20 cellular contexts compared by ENCODE assay signal in the genomic region with DNA sequence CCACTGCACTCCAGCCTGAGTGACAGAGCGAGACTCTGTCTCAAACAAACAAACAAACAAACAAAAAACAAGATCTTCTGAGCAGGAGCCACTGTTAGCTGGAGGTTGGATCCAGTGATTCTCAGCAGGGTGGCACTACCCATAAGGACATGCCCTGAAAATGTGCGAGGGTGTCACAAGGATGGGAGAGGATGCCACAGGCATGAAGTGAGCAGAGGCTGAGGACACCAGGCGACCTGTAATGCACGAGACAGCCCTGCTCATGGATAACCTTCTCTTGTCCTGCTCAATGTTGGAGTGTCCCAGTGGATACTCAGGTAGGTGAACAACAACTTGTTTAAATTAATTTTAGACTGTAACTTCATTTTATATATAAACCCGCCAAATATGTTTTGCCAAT.
DNase-seq lines count a peak whose midpoint lies in the region; FAIRE-seq and TF ChIP-seq lines count a peak whose summit lies in the region.
"Had no signal": no experiment of that assay in that cellular context is flagged by ENCODE, and none has a peak within 500 bp of the region (broad histone marks: within the 10 kb centered on the region; RNA-seq: fewer than 3 reads in every experiment).

No MANE protein-coding gene starts in this region.

- no peak for TF ChIP-seq CTCF in osteocyte (IDR thresholded peaks at IDR 0.05)

- H3K27ac Mint-ChIP-seq in osteocyte (ENCODE audit: unreplicated experiment) = peak overlapping the region; percentile 34
- H3K27ac Mint-ChIP-seq: CD4-positive, alpha-beta memory T cell had no signal

- no peaks in the 10 kb centered on the region for H3K27me3 Mint-ChIP-seq in osteocyte (ENCODE audit: unreplicated experiment)

- peaks cover 35% of the 10 kb centered on the region for H3K4me1 ChIP-seq in SJSA1 (replicated peaks)
- H3K4me1 ChIP-seq: A549 had no signal

- no peak overlapping the region for H3K4me3 ChIP-seq in SJSA1
- H3K4me3 ChIP-seq: A549, GM23248 had no signal

- FAIRE-seq in HTR-8/SVneo (lab: Jason Lieb, UNC) = peak; percentile 80
- FAIRE-seq in urothelium cell line (lab: Jason Lieb, UNC) = peak; percentile 35
- FAIRE-seq: A549, G401.6, GM12892, H1 had no signal

- H3K9me3 Mint-ChIP-seq in osteocyte (ENCODE audit: unreplicated experiment) = no peaks in the 10 kb centered on the region
- H3K9me3 Mint-ChIP-seq: CD4-positive, alpha-beta memory T cell had no signal

- no peaks in the 10 kb centered on the region for H3K36me3 ChIP-seq in SJSA1

- H3K27me3 ChIP-seq in SJSA1 (replicated peaks) = no peaks in the 10 kb centered on the region

- peaks cover 5% of the 10 kb centered on the region for H3K36me3 Mint-ChIP-seq in osteocyte (ENCODE audit: unreplicated experiment)
- H3K36me3 Mint-ChIP-seq: CD4-positive, alpha-beta memory T cell had no signal

- no peak overlapping the region for H3K4me3 Mint-ChIP-seq in osteocyte (ENCODE audit: unreplicated experiment)
- H3K4me3 Mint-ChIP-seq: CD4-positive, alpha-beta memory T cell had no signal

- DNase-seq in HTR-8/SVneo (ENCODE audit: insufficient read length, low spot score) (no peak), SJSA1 (ENCODE audit: low read depth in 1 of 2, low spot score in 2 of 2) (no peak), osteocyte (ENCODE audit: extremely low spot score, unreplicated experiment) (no peak), urothelium cell line (ENCODE audit: low spot score) (no peak), NCI-H2107 (lab: John Stamatoyannopoulos, UW) (no peak), HUDEP-2 (lab: John Stamatoyannopoulos, UW; ENCODE audit: unreplicated experiment in 76 of 76) (no peak), DMS153 treated with DMSO at 0.1 percent for 48 hours (lab: John Stamatoyannopoulos, UW; ENCODE audit: unreplicated experiment) (no peak)
- DNase-seq: 8988T; ACHN; AML-193; Calu3; CD4-positive, alpha-beta memory T cell; DND-41; GM23248; H7; HCEC 1CT had no signal

- peaks cover 57% of the 10 kb centered on the region for H3K4me1 Mint-ChIP-seq in osteocyte (ENCODE audit: unreplicated experiment)
- H3K4me1 Mint-ChIP-seq: CD4-positive, alpha-beta memory T cell had no signal

- H3K9me3 ChIP-seq in SJSA1 (replicated peaks) = no peaks in the 10 kb centered on the region
- H3K9me3 ChIP-seq: A549 had no signal

- H3K27ac ChIP-seq in SJSA1 = peak overlapping the region; percentile 21; the same call in 1 of the 2 replicates
- H3K27ac ChIP-seq: A549, GM23248 had no signal
